ENCODE assay signal across 8 cellular contexts in the genomic region with DNA sequence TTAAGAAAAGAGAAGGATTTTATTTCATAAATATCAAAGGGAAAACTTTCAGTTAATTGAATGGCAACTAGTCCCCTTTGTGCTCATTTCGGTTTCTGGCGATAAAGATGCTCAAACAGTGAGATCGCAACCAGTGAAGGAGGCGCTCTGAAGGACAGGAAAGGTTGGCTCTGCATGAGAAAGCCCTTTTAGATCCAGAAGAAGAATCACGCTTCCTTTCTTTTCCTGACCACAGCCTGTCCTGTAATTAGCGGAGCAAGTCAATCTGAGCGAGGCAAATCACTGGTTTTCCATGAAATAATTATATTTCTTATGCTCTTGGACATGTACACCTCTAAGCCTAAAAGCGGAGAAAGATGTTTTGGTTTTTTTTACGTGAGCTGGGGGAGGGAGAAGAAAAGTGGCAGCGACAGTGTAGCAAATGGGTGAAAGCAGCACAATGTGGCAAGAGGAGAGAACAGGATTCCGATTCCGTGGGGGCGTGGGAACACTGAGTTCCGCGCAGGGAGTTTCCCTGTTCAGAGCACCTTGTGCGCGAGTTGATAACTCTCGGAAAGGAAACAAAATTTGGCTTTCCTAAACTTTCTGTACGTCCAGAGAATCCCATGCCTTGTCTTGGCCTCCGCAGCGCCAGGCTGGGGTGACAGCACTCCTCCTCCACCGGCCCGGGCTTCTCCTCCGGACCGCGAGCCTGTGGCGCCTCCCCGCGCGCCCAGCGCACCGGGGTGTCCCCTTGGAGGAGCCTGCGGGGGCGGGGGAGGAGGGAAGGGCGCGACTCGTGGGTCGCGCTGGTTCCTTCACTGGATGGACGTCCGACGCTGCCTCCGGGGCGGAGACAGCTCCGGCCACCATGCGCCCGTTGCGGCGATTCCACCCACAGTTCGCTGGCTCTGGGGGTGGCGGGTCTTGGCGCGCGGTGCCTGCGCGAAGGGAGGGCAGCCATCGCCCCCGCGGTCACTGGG. TPM values are rescaled to one million over a fixed set of nuclear protein-coding genes. Genes with fewer than 3 reads are reported as not detected.
A peak's percentile ranks its signal among the peaks of the same experiment; 100 is the strongest.
DNase-seq lines count a peak whose midpoint lies in the region; ATAC-seq and TF ChIP-seq lines count a peak whose summit lies in the region.

No MANE protein-coding gene starts in this region.

- peak overlapping the region; percentile 60; the same call in 1 of the 2 replicates for H3K4me2 ChIP-seq in MM.1S (ENCODE audit: low read depth, low read length)

- H3K9ac ChIP-seq in MM.1S (ENCODE audit: low read length) = no peak overlapping the region

- no peaks in the 10 kb centered on the region for H3K9me3 Mint-ChIP-seq in Calu3 (ENCODE audit: low read depth, unreplicated experiment)
- H3K9me3 Mint-ChIP-seq in stimulated activated naive CD8-positive, alpha-beta T cell treated with anti-CD3 and anti-CD28 coated beads, Interleukin-15, Interleukin-2, amounts not matched to agents 100 ng/mL and 50 ng/mL, for 24 hours = no peaks in the 10 kb centered on the region

- peak overlapping the region; percentile 49 for H3K4me3 ChIP-seq in MM.1S (ENCODE audit: low read length)
- peak overlapping the region; percentile 16 to 42 for H3K4me3 ChIP-seq in cardiac fibroblast (replicated peaks in 1 of 2; ENCODE audit: low read depth in 2 of 2, low read length in 2 of 2)

- TF ChIP-seq CTCF in Calu3 (IDR thresholded peaks at IDR 0.05; ENCODE audit: unreplicated experiment) (no peak), MM.1S (IDR thresholded peaks at IDR 0.05; ENCODE audit: low read length) (no peak), cardiac fibroblast (IDR thresholded peaks at IDR 0.05; ENCODE audit: low read depth, low read length) (no peak)

- no peaks in the 10 kb centered on the region for H3K4me1 ChIP-seq in MM.1S (ENCODE audit: low read length)

- H3K36me3 Mint-ChIP-seq in Calu3 (ENCODE audit: insufficient read depth, unreplicated experiment) = peaks cover 21% of the 10 kb centered on the region
- no peaks in the 10 kb centered on the region for H3K36me3 Mint-ChIP-seq in stimulated activated naive CD8-positive, alpha-beta T cell treated with anti-CD3 and anti-CD28 coated beads, Interleukin-15, Interleukin-2, amounts not matched to agents 100 ng/mL and 50 ng/mL, for 24 hours (ENCODE audit: low read depth)

- no peak for ATAC-seq in HG03175 (IDR thresholded peaks at IDR 0.05; ENCODE audit: unreplicated experiment)

- intact Hi-C loops in Calu3 (cut with micrococcal nuclease; ENCODE audit: unreplicated experiment) = no loop called here

- H2AFZ ChIP-seq in MM.1S (ENCODE audit: low read length) = peak overlapping the region; percentile 52

- no peaks in the 10 kb centered on the region for H3K79me2 ChIP-seq in MM.1S (ENCODE audit: low read length)

- no peak overlapping the region for H3K27ac ChIP-seq in MM.1S (ENCODE audit: low read length)

- no peaks in the 10 kb centered on the region for H3K9me3 ChIP-seq in MM.1S (replicated peaks; ENCODE audit: insufficient read depth, low read length)

- H3K4me3 Mint-ChIP-seq in Calu3 (ENCODE audit: low read depth, unreplicated experiment) = peak overlapping the region; percentile 85
- peak overlapping the region; percentile 72 for H3K4me3 Mint-ChIP-seq in stimulated activated naive CD8-positive, alpha-beta T cell treated with anti-CD3 and anti-CD28 coated beads, Interleukin-15, Interleukin-2, amounts not matched to agents 100 ng/mL and 50 ng/mL, for 24 hours

- CTCF ChIA-PET in Calu3 (lab: Charles Lee) = interaction anchor here (0.6 kb wide), 1 partner anchor 84 kb away, joined by 3 read pairs; no protein-coding TSS in a partner anchor

- peaks cover 22% of the 10 kb centered on the region for H3K4me1 Mint-ChIP-seq in Calu3 (ENCODE audit: low read depth, unreplicated experiment)
- peaks cover 14% of the 10 kb centered on the region for H3K4me1 Mint-ChIP-seq in stimulated activated naive CD8-positive, alpha-beta T cell treated with anti-CD3 and anti-CD28 coated beads, Interleukin-15, Interleukin-2, amounts not matched to agents 100 ng/mL and 50 ng/mL, for 24 hours (ENCODE audit: low read depth)

- BruUV-seq in Calu3 (replicated peaks; lab: Mats Ljungman, UMichigan) = no TSS peak

- H3K27me3 ChIP-seq in MM.1S (replicated peaks; ENCODE audit: insufficient read depth, low read length) = peaks cover 9% of the 10 kb centered on the region

- H3K27me3 Mint-ChIP-seq in Calu3 (ENCODE audit: unreplicated experiment) = no peaks in the 10 kb centered on the region
- H3K27me3 Mint-ChIP-seq in stimulated activated naive CD8-positive, alpha-beta T cell treated with anti-CD3 and anti-CD28 coated beads, Interleukin-15, Interleukin-2, amounts not matched to agents 100 ng/mL and 50 ng/mL, for 24 hours = peaks cover 66% of the 10 kb centered on the region

- no peaks in the 10 kb centered on the region for H3F3A ChIP-seq in MM.1S (ENCODE audit: insufficient read depth, low read length)

- peak overlapping the region; percentile 41 for H3K27ac Mint-ChIP-seq in Calu3 (ENCODE audit: unreplicated experiment)
- no peak overlapping the region for H3K27ac Mint-ChIP-seq in stimulated activated naive CD8-positive, alpha-beta T cell treated with anti-CD3 and anti-CD28 coated beads, Interleukin-15, Interleukin-2, amounts not matched to agents 100 ng/mL and 50 ng/mL, for 24 hours

- no peaks in the 10 kb centered on the region for H3K36me3 ChIP-seq in MM.1S (replicated peaks; ENCODE audit: insufficient read depth, low read length)

- DNase-seq in Calu3 = peak; percentile 50
- DNase-seq in MM.1S = no peak
- peak in 1 of 2 donors; percentile 13 for DNase-seq in cardiac fibroblast (ENCODE audit: low read depth in 2 of 2)
- peak; percentile 10 to 16 for DNase-seq in lung microvascular endothelial cell (ENCODE audit: low read depth in 2 of 2)
- no peak for DNase-seq in NCI-H82 (lab: John Stamatoyannopoulos, UW)
- DNase-seq in H4 (ENCODE audit: low spot score) = no peak

- no peaks in the 10 kb centered on the region for H4K20me1 ChIP-seq in MM.1S (ENCODE audit: insufficient read depth, low read length)

- no peaks in the 10 kb centered on the region for H3K9me2 ChIP-seq in MM.1S (replicated peaks; ENCODE audit: insufficient read depth, low read length)

RNA-seq across cellular contexts. Expression of a gene that starts 0.6 kb away (rescaled TPM):
- total RNA-seq in Calu3 (2022) = 5.7 and 5.9 TPM in 2 replicates
- under 0.01 TPM in 1 of 2 replicates, not detected in the other for total RNA-seq in lung microvascular endothelial cell
- total RNA-seq in H4 (2014; rRNA removed; shearing (Covaris generic)) = 0.12 and 0.19 TPM in 2 replicates

Comparison
In these comparisons a context has a peak if more than half of its experiments do, and no peak if none do; other contexts are left out.
1. DNase-seq: peak in Calu3 (single experiment) and lung microvascular endothelial cell (2 of 2); none in MM.1S (single experiment), NCI-H82 (single experiment) and H4 (single experiment).